ENCODE assay signal across 35 cellular contexts in the genomic region with DNA sequence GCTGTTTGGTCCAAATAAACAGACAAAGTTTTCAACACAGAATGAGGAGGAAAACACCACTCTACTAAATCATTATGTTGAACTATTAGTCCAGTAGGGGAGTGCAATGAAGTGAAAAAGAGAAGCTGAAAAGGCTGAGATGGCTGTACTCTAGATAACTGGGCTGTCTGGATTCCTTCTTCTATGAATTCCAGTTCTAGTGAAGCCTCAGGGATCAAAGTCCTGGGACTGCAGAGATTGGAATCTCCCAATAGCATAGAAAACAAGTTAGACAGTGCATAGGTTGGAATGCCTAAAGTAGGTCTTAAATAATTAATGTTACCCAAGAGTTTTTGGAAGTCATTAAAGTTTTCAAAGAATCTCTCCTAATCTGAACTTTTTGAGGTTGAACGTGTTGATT. TPM values are rescaled to one million over a fixed set of nuclear protein-coding genes. Genes with fewer than 3 reads are reported as not detected.
DNase-seq lines count a peak whose midpoint lies in the region; ATAC-seq, FAIRE-seq and TF ChIP-seq lines count a peak whose summit lies in the region.
"Had no signal": no experiment of that assay in that cellular context is flagged by ENCODE, and none has a peak within 500 bp of the region (broad histone marks: within the 10 kb centered on the region; RNA-seq: fewer than 3 reads in every experiment).

No MANE protein-coding gene starts in this region.

- H3K79me2 ChIP-seq in HepG2 (ENCODE audit: insufficient read depth, low read length) (no peaks in the 10 kb centered on the region), trophoblast cell (ENCODE audit: control insufficient read depth, insufficient read depth, low read length, poor library complexity) (no peaks in the 10 kb centered on the region)

- peaks cover 3% of the 10 kb centered on the region for H3K79me1 ChIP-seq in trophoblast cell (ENCODE audit: low read length)

- ATAC-seq in HepG2, result no peak
- no peak for ATAC-seq in right lobe of liver
- ATAC-seq in A549, result no peak
- ATAC-seq in GM21717 (IDR thresholded peaks at IDR 0.05; ENCODE audit: unreplicated experiment), result no peak
- ATAC-seq: CD8-positive, alpha-beta T cell had no signal

- H3K4me1 Mint-ChIP-seq in Caco-2 (ENCODE audit: low read depth, unreplicated experiment), result peaks cover 15% of the 10 kb centered on the region
- H3K4me1 Mint-ChIP-seq: B cell; CD14-positive monocyte; CD4-positive, CD25-positive, alpha-beta regulatory T cell; CD8-positive, alpha-beta memory T cell had no signal

- no peak overlapping the region for H3K18ac ChIP-seq in trophoblast cell (ENCODE audit: low read length)

- H3K4me3 Mint-ChIP-seq in Caco-2 (ENCODE audit: unreplicated experiment), result peak overlapping the region; percentile 6
- H3K4me3 Mint-ChIP-seq: B cell; CD14-positive monocyte; CD4-positive, alpha-beta memory T cell; CD4-positive, alpha-beta T cell; CD4-positive, CD25-positive, alpha-beta regulatory T cell; CD8-positive, alpha-beta memory T cell; CD8-positive, alpha-beta T cell had no signal

- no peak overlapping the region for H3K14ac ChIP-seq in trophoblast cell (ENCODE audit: low read length)

- H3K36me3 Mint-ChIP-seq in Caco-2 (ENCODE audit: insufficient read depth, unreplicated experiment), result no peaks in the 10 kb centered on the region
- H3K36me3 Mint-ChIP-seq: CD14-positive monocyte; CD4-positive, CD25-positive, alpha-beta regulatory T cell; CD8-positive, alpha-beta T cell had no signal

- intact Hi-C loops in HepG2 (cut with micrococcal nuclease; ENCODE audit: unreplicated experiment) (no loop called here), right lobe of liver (cut with DNase I) (no loop called here), Caco-2 (cut with micrococcal nuclease; ENCODE audit: unreplicated experiment) (loop anchor here (5.0 to 10.0 kb wide), 2 partner anchors 84 to 294 kb away; no protein-coding TSS in a partner anchor)

- POLR2A ChIA-PET in HepG2 (lab: Yijun Ruan, JAX) (no interaction called here), A549 (lab: Yijun Ruan, JAX) (no interaction called here), Caco-2 (lab: Charles Lee) (no interaction called here)

- no peak overlapping the region for H2BK5ac ChIP-seq in trophoblast cell (ENCODE audit: low read depth, low read length, poor library complexity)

- H3K4me1 ChIP-seq in HepG2 (ENCODE audit: insufficient read depth, low read length) (no peaks in the 10 kb centered on the region), right lobe of liver (no peaks in the 10 kb centered on the region), A549 (peaks cover 7% of the 10 kb centered on the region; the same call in 1 of the 3 replicates), Caco-2 (peaks cover 13% of the 10 kb centered on the region), trophoblast cell (ENCODE audit: control insufficient read depth in 1 of 2, insufficient read depth in 2 of 2, low read length in 2 of 2) (peaks cover 0 to 8% of the 10 kb centered on the region in 2 experiments)
- H3K4me1 ChIP-seq: BE2C; BLaER1; BLaER1 treated with 17β-estradiol and CSF1 and Interleukin-3, amounts not matched to agents 10 nM and 100 nM had no signal

- 57% methylated on average over 1 of the region's 1 CpG for WGBS in HepG2 (ENCODE audit: low lambda C conversion rate)
- WGBS in right lobe of liver (ENCODE audit: insufficient coverage, low coverage, low lambda C conversion rate, missing lambda C conversion rate), result 85% methylated on average over 1 of the region's 1 CpG
- WGBS in A549 (ENCODE audit: missing lambda C conversion rate), result 66% methylated on average over 1 of the region's 1 CpG
- no CpG with 5 or more reads among the region's 1 CpG for WGBS in trophoblast cell (ENCODE audit: extremely low coverage, insufficient coverage, insufficient read length)

- TF ChIP-seq RAD21 in HepG2 (CRISPR knock-in tag; IDR thresholded peaks at IDR 0.05) (no peak), A549 (conservative IDR thresholded peaks at IDR 0.05 in 1 of 2, IDR thresholded peaks at IDR 0.05 in 1 of 2) (no peak)

- H4K12ac ChIP-seq in trophoblast cell (ENCODE audit: low read depth, low read length), result no peak overlapping the region

- H3K27ac ChIP-seq in HepG2 (ENCODE audit: extremely low read length, insufficient read depth, low read length), result no peak overlapping the region
- no peak overlapping the region for H3K27ac ChIP-seq in right lobe of liver
- no peak overlapping the region for H3K27ac ChIP-seq in A549
- H3K27ac ChIP-seq in trophoblast cell (ENCODE audit: low read depth, low read length), result peak overlapping the region; percentile 56
- H3K27ac ChIP-seq: 22Rv1; BLaER1; BLaER1 treated with 17β-estradiol and CSF1 and Interleukin-3, amounts not matched to agents 10 nM and 100 nM; C4-2B had no signal

- no TSS peak for BruUV-seq in HepG2 (replicated peaks; lab: Mats Ljungman, UMichigan)
- no TSS peak for BruUV-seq in Caco-2 (replicated peaks; lab: Mats Ljungman, UMichigan)

- H3K4ac ChIP-seq in trophoblast cell (ENCODE audit: low read depth, low read length), result no peak overlapping the region

- H3K4me2 ChIP-seq in HepG2 (ENCODE audit: low read depth, low read length), result no peak overlapping the region
- no peak overlapping the region for H3K4me2 ChIP-seq in A549
- no peak overlapping the region for H3K4me2 ChIP-seq in trophoblast cell (ENCODE audit: low read length)
- H3K4me2 ChIP-seq: BLaER1; BLaER1 treated with 17β-estradiol and CSF1 and Interleukin-3, amounts not matched to agents 10 nM and 100 nM had no signal

- in situ Hi-C loops in HepG2 (cut with HindIII; ENCODE audit: extremely low pct_ligation_motif_present, low pct_unique_long_range_greater_than_20kb), result no loop called here
- in situ Hi-C loops in GM13976 (cut with MboI; ENCODE audit: low sequenced_read_pairs, unreplicated experiment), result no loop called here

- no peak for TF ChIP-seq CTCF in HepG2 (CRISPR knock-in tag; IDR thresholded peaks at IDR 0.05)
- no peak for TF ChIP-seq CTCF in right lobe of liver (IDR thresholded peaks at IDR 0.05)
- no peak for TF ChIP-seq CTCF in A549 (IDR thresholded peaks at IDR 0.05)
- no peak for TF ChIP-seq CTCF in Caco-2 (IDR thresholded peaks at IDR 0.05; ENCODE audit: insufficient read depth in 1 of 2, low read depth in 1 of 2, low read length in 1 of 2, severe bottlenecking in 1 of 2, unreplicated experiment in 1 of 2)
- TF ChIP-seq CTCF in GM13976 (IDR thresholded peaks at IDR 0.05; ENCODE audit: borderline replicate concordance, control extremely low read depth, extremely low read depth, insufficient read depth, missing control alignments), result no peak

- H3K27ac Mint-ChIP-seq in Caco-2 (ENCODE audit: unreplicated experiment), result peak overlapping the region; percentile 46
- H3K27ac Mint-ChIP-seq: B cell; CD14-positive monocyte; CD4-positive, alpha-beta memory T cell; CD4-positive, alpha-beta T cell; CD4-positive, CD25-positive, alpha-beta regulatory T cell; CD8-positive, alpha-beta memory T cell; CD8-positive, alpha-beta T cell had no signal

- no peaks in the 10 kb centered on the region for H3K36me3 ChIP-seq in HepG2 (replicated peaks in 1 of 2; ENCODE audit: control insufficient read depth in 1 of 2, insufficient read depth in 2 of 2, low read length in 2 of 2)
- no peaks in the 10 kb centered on the region for H3K36me3 ChIP-seq in right lobe of liver
- H3K36me3 ChIP-seq in Caco-2 (ENCODE audit: control insufficient read depth, insufficient read depth, low read length), result no peaks in the 10 kb centered on the region
- no peaks in the 10 kb centered on the region for H3K36me3 ChIP-seq in trophoblast cell (ENCODE audit: control insufficient read depth in 1 of 2, insufficient read depth in 2 of 2, low read length in 2 of 2)
- H3K36me3 ChIP-seq: BE2C; BLaER1; BLaER1 treated with 17β-estradiol and CSF1 and Interleukin-3, amounts not matched to agents 10 nM and 100 nM had no signal

- CTCF ChIA-PET in HepG2 (lab: Yijun Ruan, JAX; ENCODE audit: low intra/inter-chr PET ratio, low total read pairs) (no interaction called here), A549 (lab: Yijun Ruan, JAX) (interaction anchor here (1.2 kb wide), 1 partner anchor 40 kb away, joined by 3 read pairs; no protein-coding TSS in a partner anchor), Caco-2 (lab: Charles Lee) (interaction anchor here (1.0 to 1.5 kb wide), 2 partner anchors 36 to 65 kb away, joined by 4 to 6 read pairs; no protein-coding TSS in a partner anchor)

- FAIRE-seq in HepG2 (lab: Jason Lieb, UNC) (no peak), A549 (lab: Jason Lieb, UNC) (peak; percentile 23)
- FAIRE-seq: A204.1, D721Med had no signal

- no peak for TF ChIP-seq EP300 in HepG2 (IDR thresholded peaks at IDR 0.05; ENCODE audit: low read depth in 2 of 2, low read length in 2 of 2)
- TF ChIP-seq EP300 in HepG2 (CRISPR knock-in tag; IDR thresholded peaks at IDR 0.05; ENCODE audit: borderline replicate concordance), result no peak
- no peak for TF ChIP-seq EP300 in A549 (IDR thresholded peaks at IDR 0.05)

- H2AFZ ChIP-seq in HepG2 (ENCODE audit: low read length) (no peak overlapping the region), trophoblast cell (ENCODE audit: insufficient read depth, low read length, poor library complexity) (no peak overlapping the region)

- H3K27me3 ChIP-seq in HepG2 (ENCODE audit: control insufficient read depth in 1 of 2, insufficient read depth in 2 of 2, low read length in 2 of 2) (no peaks in the 10 kb centered on the region), right lobe of liver (no peaks in the 10 kb centered on the region), Caco-2 (replicated peaks; ENCODE audit: control insufficient read depth, insufficient read depth, low read length) (no peaks in the 10 kb centered on the region), trophoblast cell (ENCODE audit: insufficient read depth, low read length) (no peaks in the 10 kb centered on the region)
- H3K27me3 ChIP-seq: BE2C; BLaER1; BLaER1 treated with 17β-estradiol and CSF1 and Interleukin-3, amounts not matched to agents 10 nM and 100 nM had no signal

- H3K9me3 Mint-ChIP-seq in Caco-2 (ENCODE audit: unreplicated experiment), result peaks cover 68% of the 10 kb centered on the region

- H3K9me3 ChIP-seq in HepG2 (ENCODE audit: low read length) (peaks cover 24% of the 10 kb centered on the region; the same call in 1 of the 2 replicates), right lobe of liver (no peaks in the 10 kb centered on the region), A549 (no peaks in the 10 kb centered on the region), Caco-2 (peaks cover 34% of the 10 kb centered on the region), trophoblast cell (ENCODE audit: insufficient read depth, low read depth, low read length) (peaks cover 2% of the 10 kb centered on the region)
- H3K9me3 ChIP-seq: BE2C had no signal

- TF ChIP-seq POLR2A in HepG2 (IDR thresholded peaks at IDR 0.05; ENCODE audit: insufficient read depth in 1 of 2, low read depth in 2 of 2, low read length in 2 of 2), result no peak
- no peak for TF ChIP-seq POLR2A in right lobe of liver (IDR thresholded peaks at IDR 0.05)
- TF ChIP-seq POLR2A in A549 (IDR thresholded peaks at IDR 0.05; ENCODE audit: low read length), result no peak

- no peak overlapping the region for H4K8ac ChIP-seq in trophoblast cell (ENCODE audit: low read depth, low read length)

- no peak overlapping the region for H4K91ac ChIP-seq in trophoblast cell (ENCODE audit: low read depth, low read length)

- H2BK12ac ChIP-seq in trophoblast cell (ENCODE audit: low read length), result no peak overlapping the region

- no peak overlapping the region for H3K23ac ChIP-seq in trophoblast cell (ENCODE audit: low read length)

- H3K27me3 Mint-ChIP-seq in Caco-2 (ENCODE audit: insufficient read depth, unreplicated experiment), result no peaks in the 10 kb centered on the region

- DNase-seq in HepG2 (ENCODE audit: low spot score) (peak; percentile 18), right lobe of liver (no peak), A549 (ENCODE audit: low read depth in 1 of 2, low spot score in 1 of 2) (no peak), Caco-2 (peak; percentile 67 to 77), trophoblast cell (peak; percentile 35 to 84), GM13976 (ENCODE audit: low spot score) (no peak), SKM-1 treated with dmso at 0.1 percent for 144 hours (lab: John Stamatoyannopoulos, UW; ENCODE audit: unreplicated experiment) (no peak)
- DNase-seq: 8988T; ACHN; AML-193; BE2C; C1 segment of cervical spinal cord; Calu3; CD4-positive, alpha-beta memory T cell; CD4-positive, alpha-beta T cell; CD4-positive, CD25-positive, alpha-beta regulatory T cell; CD8-positive, alpha-beta memory T cell; CD8-positive, alpha-beta T cell; COR-L47; DMS153; DMS53; DMS79; DMS79 treated with DMSO at 0.1 percent for 48 hours; DND-41; EL had no signal

- no peak overlapping the region for H2AK5ac ChIP-seq in trophoblast cell (ENCODE audit: low read length)

- H3K4me3 ChIP-seq in HepG2 (replicated peaks in 1 of 3; ENCODE audit: insufficient read depth in 1 of 3, low read depth in 2 of 3, low read length in 3 of 3) (no peak overlapping the region), right lobe of liver (no peak overlapping the region), A549 (no peak overlapping the region), Caco-2 (ENCODE audit: low read depth, low read length) (no peak overlapping the region), trophoblast cell (ENCODE audit: low read depth, low read length) (no peak overlapping the region)
- H3K4me3 ChIP-seq: BLaER1; BLaER1 treated with 17β-estradiol and CSF1 and Interleukin-3, amounts not matched to agents 10 nM and 100 nM had no signal

- no peaks in the 10 kb centered on the region for H4K20me1 ChIP-seq in HepG2 (ENCODE audit: insufficient read depth, low read length)
- H4K20me1 ChIP-seq: BLaER1; BLaER1 treated with 17β-estradiol and CSF1 and Interleukin-3, amounts not matched to agents 10 nM and 100 nM had no signal

- H3K9ac ChIP-seq in HepG2 (ENCODE audit: insufficient read depth, low read depth, low read length), result no peak overlapping the region
- H3K9ac ChIP-seq in trophoblast cell (ENCODE audit: low read length), result no peak overlapping the region
- H3K9ac ChIP-seq: BLaER1; BLaER1 treated with 17β-estradiol and CSF1 and Interleukin-3, amounts not matched to agents 10 nM and 100 nM had no signal

- no peak overlapping the region for H2BK120ac ChIP-seq in trophoblast cell (ENCODE audit: insufficient read depth, low read length, poor library complexity)

RNA-seq across cellular contexts. Expression of gene LGALS9, which starts 59.9 kb away (rescaled TPM):
- 0.40 and 0.56 TPM in 2 replicates for total RNA-seq in HepG2 (2016; rRNA removed; fragmentation: Illumina TruSeq; extraction: Trizol)
- total RNA-seq in HepG2 (2016; cell fraction: cytosol; rRNA removed; fragmentation: Illumina TruSeq; extraction: Trizol; ENCODE audit: low read depth), result not detected in 2 replicates
- total RNA-seq in HepG2 (2016; cell fraction: insoluble cytoplasmic fraction; rRNA removed; fragmentation: Illumina TruSeq; extraction: Trizol), result 0.26 TPM in 1 of 2 replicates, not detected in the other
- 0.48 TPM in 1 of 2 replicates, not detected in the other for total RNA-seq in HepG2 (2016; cell fraction: membrane; rRNA removed; fragmentation: Illumina TruSeq; extraction: Trizol)
- total RNA-seq in HepG2 (2016; cell fraction: nucleus; rRNA removed; fragmentation: Illumina TruSeq; extraction: Trizol), result 0.41 and 0.59 TPM in 2 replicates
- polyA plus RNA-seq in HepG2 (2011; rRNA removed), result 1.4 and 1.6 TPM in 2 replicates
- polyA plus RNA-seq in HepG2 (2011; cell fraction: cytosol; rRNA removed), result 0.46 and 0.60 TPM in 2 replicates
- 3.3 and 4.3 TPM in 2 replicates for polyA plus RNA-seq in HepG2 (2011; cell fraction: nucleus; rRNA removed)
- 2.2 and 2.8 TPM in 2 replicates for polyA plus RNA-seq in HepG2 (2012)
- polyA plus RNA-seq in HepG2 (2016; cell fraction: cytosol; fragmentation: Illumina TruSeq; extraction: Trizol; ENCODE audit: low read depth), result 0.15 and 0.23 TPM in 2 replicates
- 0.28 and 0.61 TPM in 2 replicates for polyA plus RNA-seq in HepG2 (2016; cell fraction: insoluble cytoplasmic fraction; fragmentation: Illumina TruSeq; extraction: Trizol; ENCODE audit: low read depth)
- 0.21 and 0.37 TPM in 2 replicates for polyA plus RNA-seq in HepG2 (2016; cell fraction: membrane; fragmentation: Illumina TruSeq; extraction: Trizol; ENCODE audit: low read depth)
- polyA plus RNA-seq in HepG2 (2016; cell fraction: nucleus; fragmentation: Illumina TruSeq; extraction: Trizol; ENCODE audit: insufficient read depth, low read depth), result 1.3 and 2.3 TPM in 2 replicates
- polyA minus RNA-seq in HepG2 (2011; rRNA and poly(A)+ RNA removed; ENCODE audit: low replicate concordance), result 1.6 and 2.5 TPM in 2 replicates
- polyA minus RNA-seq in HepG2 (2011; cell fraction: cytosol; rRNA and poly(A)+ RNA removed), result 0.62 TPM in 1 of 2 replicates, not detected in the other
- polyA minus RNA-seq in HepG2 (2011; cell fraction: nucleus; rRNA and poly(A)+ RNA removed), result 3.3 and 3.4 TPM in 2 replicates
- total RNA-seq in right lobe of liver, result 10 to 100 TPM in 4 of 6 experiments, 1 to 10 TPM in 2; 9.1 to 37.9 (median 12.4) TPM
- 1.2 and 1.8 TPM in 2 replicates for polyA plus RNA-seq in A549 (2011; rRNA removed)
- 0.86 and 1.0 TPM in 2 replicates for polyA plus RNA-seq in A549 (2012; cell fraction: cytosol; rRNA removed)
- polyA plus RNA-seq in A549 (2012; cell fraction: nucleus; rRNA removed), result 6.1 and 6.7 TPM in 2 replicates
- polyA plus RNA-seq in A549 (2017; fragmentation: RNase III; extraction: RNeasy Plus Mini Kit Qiagen cat#74134 plus additional on column Dnase treatment), result 1.3 to 1.6 TPM (median 1.5 TPM) in 3 replicates
- 2.7 and 4.3 TPM in 2 replicates for polyA minus RNA-seq in A549 (2011; rRNA and poly(A)+ RNA removed)
- 2.8 and 3.0 TPM in 2 replicates for total RNA-seq in Caco-2 (2022)
- polyA plus RNA-seq in trophoblast cell (2013), result 4.2 and 5.3 TPM in 2 replicates
- total RNA-seq: G401 had no signal

Comparison
In these comparisons a context has a peak if more than half of its experiments do, and no peak if none do; other contexts are left out.
1. DNase-seq: peak in HepG2 (single experiment), Caco-2 (2 of 2) and trophoblast cell (2 of 2); none in right lobe of liver (0 of 3), A549 (0 of 2), GM13976 (single experiment) and SKM-1 treated with dmso at 0.1 percent for 144 hours (single experiment).